In genomic region chr7:72927791-72928190, GRCh38 we compare ENCODE assay signal across 4 cellular contexts. TPM values are rescaled to one million over a fixed set of nuclear protein-coding genes. Genes with fewer than 3 reads are reported as not detected.
"Had no signal": no experiment of that assay in that cellular context is flagged by ENCODE, and none has a peak within 500 bp of the region (broad histone marks: within the 10 kb centered on the region; RNA-seq: fewer than 3 reads in every experiment).

No MANE protein-coding gene starts in this region.

RNA-seq across cellular contexts. Expression of gene TRIM74, which starts 41.5 kb away (rescaled TPM):
- total RNA-seq: GM23248, H4, H7, HT1080 had no signal
